In the genomic region with DNA sequence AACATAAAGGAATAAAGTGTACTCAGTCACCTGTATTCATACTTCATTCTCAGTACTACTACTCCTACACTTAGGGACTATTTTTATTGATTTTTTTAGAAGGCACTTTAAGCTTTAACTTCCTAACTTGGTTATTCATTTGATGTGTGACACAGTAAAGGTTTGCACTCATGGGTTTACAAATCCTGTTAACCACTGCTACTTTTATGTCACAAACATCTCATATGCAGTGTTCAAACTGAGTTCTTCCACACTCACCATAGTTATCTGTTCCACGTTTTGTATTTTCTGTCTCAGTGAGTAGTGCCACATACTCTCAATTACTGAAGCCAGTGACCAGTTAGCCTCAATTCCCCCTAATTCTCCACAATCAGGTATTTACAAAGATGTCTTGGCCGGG, we compare ENCODE assay signal across 21 cellular contexts. TPM values are rescaled to one million over a fixed set of nuclear protein-coding genes. Genes with fewer than 3 reads are reported as not detected.
DNase-seq lines count a peak whose midpoint lies in the region; ATAC-seq, FAIRE-seq and TF ChIP-seq lines count a peak whose summit lies in the region.
"Had no signal": no experiment of that assay in that cellular context is flagged by ENCODE, and none has a peak within 500 bp of the region (broad histone marks: within the 10 kb centered on the region; RNA-seq: fewer than 3 reads in every experiment).

No MANE protein-coding gene starts in this region.

- CTCF ChIA-PET in activated CD4-positive, alpha-beta T cell treated with anti-CD3 and anti-CD28 coated beads for 36 hours (lab: Charles Lee), result interaction anchor here (1.0 to 1.4 kb wide), 2 partner anchors 9 to 12 kb away, joined by 3 read pairs; no protein-coding TSS in a partner anchor

- H3K9me3 Mint-ChIP-seq in activated CD4-positive, alpha-beta T cell treated with anti-CD3 and anti-CD28 coated beads for 36 hours (ENCODE audit: low read depth), result no peaks in the 10 kb centered on the region
- H3K9me3 Mint-ChIP-seq in stimulated activated effector memory CD8-positive, alpha-beta T cell treated with anti-CD3 and anti-CD28 coated beads, Interleukin-12 subunit alpha, Interleukin-12 subunit beta, amount 100 ng/mL, for 72 hours, result no peaks in the 10 kb centered on the region
- H3K9me3 Mint-ChIP-seq: CD4-positive, alpha-beta T cell had no signal

- no peak overlapping the region for H3K27ac Mint-ChIP-seq in activated CD4-positive, alpha-beta T cell treated with anti-CD3 and anti-CD28 coated beads for 36 hours
- H3K27ac Mint-ChIP-seq in stimulated activated effector memory CD8-positive, alpha-beta T cell treated with anti-CD3 and anti-CD28 coated beads, Interleukin-12 subunit alpha, Interleukin-12 subunit beta, amount 100 ng/mL, for 72 hours, result no peak overlapping the region
- H3K27ac Mint-ChIP-seq: CD4-positive, alpha-beta T cell had no signal

- no peak for TF ChIP-seq POLR2A in upper lobe of left lung (IDR thresholded peaks at IDR 0.05)

- no peak for TF ChIP-seq EP300 in upper lobe of left lung (IDR thresholded peaks at IDR 0.05)

- H3K27me3 ChIP-seq in WERI-Rb-1 (ENCODE audit: insufficient read depth, low read depth, severe bottlenecking), result no peaks in the 10 kb centered on the region
- H3K27me3 ChIP-seq in upper lobe of left lung, result no peaks in the 10 kb centered on the region

- 95 to 98% methylated on average over 2 of the region's 2 CpGs for WGBS in upper lobe of left lung, 2 donors

- H3K27me3 Mint-ChIP-seq in activated CD4-positive, alpha-beta T cell treated with anti-CD3 and anti-CD28 coated beads for 36 hours, result no peaks in the 10 kb centered on the region
- H3K27me3 Mint-ChIP-seq: CD4-positive, alpha-beta T cell had no signal

- no peaks in the 10 kb centered on the region for H3K4me1 ChIP-seq in upper lobe of left lung
- H3K4me1 ChIP-seq: A549, Caco-2, HAP-1 had no signal

- H3K9me3 ChIP-seq in WERI-Rb-1 (ENCODE audit: severe bottlenecking), result no peaks in the 10 kb centered on the region
- H3K9me3 ChIP-seq in upper lobe of left lung, result no peaks in the 10 kb centered on the region
- H3K9me3 ChIP-seq: A549, Caco-2, HAP-1 had no signal

- TF ChIP-seq CTCF in D721Med (IDR thresholded peaks at IDR 0.05; ENCODE audit: insufficient read depth, missing control alignments) (no peak), WERI-Rb-1 (IDR thresholded peaks at IDR 0.05; ENCODE audit: low read depth, low read length) (no peak), upper lobe of left lung (IDR thresholded peaks at IDR 0.05) (no peak)

- POLR2A ChIA-PET in activated CD4-positive, alpha-beta T cell treated with anti-CD3 and anti-CD28 coated beads for 36 hours (lab: Charles Lee), result no interaction called here

- H3K36me3 Mint-ChIP-seq in activated CD4-positive, alpha-beta T cell treated with anti-CD3 and anti-CD28 coated beads for 36 hours (ENCODE audit: low read depth), result peaks cover 41% of the 10 kb centered on the region
- H3K36me3 Mint-ChIP-seq in stimulated activated effector memory CD8-positive, alpha-beta T cell treated with anti-CD3 and anti-CD28 coated beads, Interleukin-12 subunit alpha, Interleukin-12 subunit beta, amount 100 ng/mL, for 72 hours, result peaks cover 95% of the 10 kb centered on the region

- H3K4me3 ChIP-seq in WERI-Rb-1 (ENCODE audit: low read depth, low read length), result no peak overlapping the region
- H3K4me3 ChIP-seq in upper lobe of left lung, result no peak overlapping the region
- H3K4me3 ChIP-seq: A549, GM23248, HAP-1 had no signal

- peak; percentile 23 for ATAC-seq in activated CD4-positive, alpha-beta T cell treated with anti-CD3 and anti-CD28 coated beads for 36 hours
- peak; percentile 50 for ATAC-seq in stimulated activated effector memory CD8-positive, alpha-beta T cell treated with anti-CD3 and anti-CD28 coated beads, Interleukin-12 subunit alpha, Interleukin-12 subunit beta, amount 100 ng/mL, for 72 hours
- no peak for ATAC-seq in upper lobe of left lung (ENCODE audit: low FRiP score in 2 of 2)
- ATAC-seq: A549, HepG2 had no signal

- peaks cover 18% of the 10 kb centered on the region for H3K4me1 Mint-ChIP-seq in activated CD4-positive, alpha-beta T cell treated with anti-CD3 and anti-CD28 coated beads for 36 hours
- peaks cover 6% of the 10 kb centered on the region for H3K4me1 Mint-ChIP-seq in stimulated activated effector memory CD8-positive, alpha-beta T cell treated with anti-CD3 and anti-CD28 coated beads, Interleukin-12 subunit alpha, Interleukin-12 subunit beta, amount 100 ng/mL, for 72 hours

- FAIRE-seq in D721Med (lab: Jason Lieb, UNC), result peak; percentile 85
- FAIRE-seq: A549, GM12892, GM18507, HepG2 had no signal

- H3K27ac ChIP-seq in WERI-Rb-1 (0 out of 2 replicates have a peak overlapping the region, but pooled peaks have one; percentile 5), upper lobe of left lung (no peak overlapping the region)
- H3K27ac ChIP-seq: 22Rv1, A549, C4-2B, GM23248 had no signal

- H3K36me3 ChIP-seq in WERI-Rb-1 (peaks cover 89% of the 10 kb centered on the region), upper lobe of left lung (peaks cover 19 to 88% (median 40%) of the 10 kb centered on the region in 4 donors)

- intact Hi-C loops in activated CD4-positive, alpha-beta T cell treated with anti-CD3 and anti-CD28 coated beads for 36 hours (cut with DNase I, micrococcal nuclease), result no loop called here

- no peak overlapping the region for H3K4me3 Mint-ChIP-seq in activated CD4-positive, alpha-beta T cell treated with anti-CD3 and anti-CD28 coated beads for 36 hours
- no peak overlapping the region for H3K4me3 Mint-ChIP-seq in stimulated activated effector memory CD8-positive, alpha-beta T cell treated with anti-CD3 and anti-CD28 coated beads, Interleukin-12 subunit alpha, Interleukin-12 subunit beta, amount 100 ng/mL, for 72 hours
- H3K4me3 Mint-ChIP-seq: CD4-positive, alpha-beta T cell had no signal

- no peak for DNase-seq in activated CD4-positive, alpha-beta T cell treated with anti-CD3 and anti-CD28 coated beads for 36 hours
- DNase-seq in activated CD4-positive, alpha-beta T cell treated with anti-CD3 and anti-CD28 coated beads, Interleukin-2, amount 50 U/mL, for 48 hours, result no peak
- no peak for DNase-seq in D721Med (ENCODE audit: insufficient read length, low spot score)
- no peak for DNase-seq in WERI-Rb-1
- no peak for DNase-seq in stimulated activated effector memory CD8-positive, alpha-beta T cell treated with anti-CD3 and anti-CD28 coated beads, Interleukin-12 subunit alpha, Interleukin-12 subunit beta, amount 100 ng/mL, for 72 hours (ENCODE audit: low spot score in 2 of 2)
- DNase-seq in upper lobe of left lung, result no peak
- DNase-seq in activated CD4-positive, CD25-positive, alpha-beta regulatory T cell (lab: John Stamatoyannopoulos, UW), result no peak
- DNase-seq: AML-193; Caco-2; CD4-positive, alpha-beta T cell; DMS153; DMS79; GDM1; GM23248 had no signal

RNA-seq across cellular contexts. Expression of a gene that starts 33.2 kb away (rescaled TPM):
- 10 to 100 TPM; 31.0 to 33.4 TPM for total RNA-seq in activated CD4-positive, alpha-beta T cell treated with anti-CD3 and anti-CD28 coated beads for 36 hours
- total RNA-seq in upper lobe of left lung, result 10 to 100 TPM; 27.2 to 97.4 (median 46.5) TPM

RNA-seq across cellular contexts. Expression of a gene that starts 34.2 kb away (rescaled TPM):
- 10 to 100 TPM; 28.0 to 32.2 TPM for total RNA-seq in activated CD4-positive, alpha-beta T cell treated with anti-CD3 and anti-CD28 coated beads for 36 hours
- 10 to 100 TPM in 3 of 6 donors, 1 to 10 TPM in 3; 4.6 to 13.6 (median 9.5) TPM for total RNA-seq in upper lobe of left lung

Comparison
In these comparisons a context has a peak if more than half of its experiments do, and no peak if none do; other contexts are left out.
1. ATAC-seq: peak in activated CD4-positive, alpha-beta T cell treated with anti-CD3 and anti-CD28 coated beads for 36 hours (single experiment) and stimulated activated effector memory CD8-positive, alpha-beta T cell treated with anti-CD3 and anti-CD28 coated beads, Interleukin-12 subunit alpha, Interleukin-12 subunit beta, amount 100 ng/mL, for 72 hours (single experiment); none in upper lobe of left lung (0 of 2).